ENCODE assay signal across 13 cellular contexts in the genomic region with DNA sequence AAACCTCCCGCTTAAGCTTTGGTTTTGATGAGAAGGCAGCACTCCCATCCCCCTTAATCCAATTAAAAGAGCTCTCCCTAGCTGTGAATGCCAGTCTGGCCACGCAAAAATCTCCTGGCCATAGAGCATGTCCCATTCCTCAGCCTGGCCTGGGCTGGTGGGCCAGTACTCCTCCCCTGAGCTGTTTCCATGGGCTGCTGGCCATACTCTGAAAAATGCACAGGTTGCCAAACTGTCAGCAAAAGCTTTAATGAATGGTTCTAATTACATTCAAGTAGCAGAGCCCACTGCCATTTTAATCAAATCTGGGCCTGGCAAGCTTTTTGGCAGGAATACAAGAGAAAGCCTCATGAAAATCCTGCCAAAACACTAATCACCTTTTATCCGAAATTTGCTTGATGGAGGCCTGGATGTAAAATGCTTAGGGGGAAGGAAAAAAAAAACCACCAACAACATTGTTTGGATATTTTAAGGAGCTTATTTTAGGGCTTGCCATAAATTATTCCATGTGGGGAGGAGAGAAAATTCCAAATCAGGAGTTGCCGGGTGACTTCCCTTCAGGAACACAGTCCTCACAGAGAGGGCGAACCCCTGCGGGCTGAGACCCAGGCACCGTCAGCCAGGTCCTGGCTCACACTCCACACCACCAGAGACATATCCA.
DNase-seq lines count a peak whose midpoint lies in the region; ATAC-seq and TF ChIP-seq lines count a peak whose summit lies in the region.
"Had no signal": no experiment of that assay in that cellular context is flagged by ENCODE, and none has a peak within 500 bp of the region (broad histone marks: within the 10 kb centered on the region; RNA-seq: fewer than 3 reads in every experiment).

No MANE protein-coding gene starts in this region.

- H3K4me3 ChIP-seq in AG10803 (ENCODE audit: low read length) (no peak overlapping the region), neuronal stem cell (ENCODE audit: low read length in 2 of 2) (no peak overlapping the region)
- H3K4me3 ChIP-seq: SJCRH30, thyroid gland had no signal

- H3K23ac ChIP-seq in neuronal stem cell (ENCODE audit: low read depth, low read length, poor library complexity) = no peak overlapping the region

- no peak for TF ChIP-seq CTCF in AG10803 (conservative IDR thresholded peaks at IDR 0.05; ENCODE audit: low read length)

- no CpG with 5 or more reads among the region's 7 CpGs for WGBS in neuronal stem cell (ENCODE audit: extremely low coverage in 2 of 2, insufficient read length in 2 of 2, insufficient replicate concordance in 1 of 2), 2 donors

- no peak overlapping the region for H2BK5ac ChIP-seq in neuronal stem cell (ENCODE audit: low read length)

- H2AK5ac ChIP-seq in neuronal stem cell (ENCODE audit: low read depth, low read length) = no peak overlapping the region

- no peak overlapping the region for H3K14ac ChIP-seq in neuronal stem cell (ENCODE audit: low read length)

- no peak overlapping the region for H3K9ac ChIP-seq in neuronal stem cell (ENCODE audit: low read depth, low read length, poor library complexity)

- H2BK12ac ChIP-seq in neuronal stem cell (ENCODE audit: low read length) = no peak overlapping the region

- no peak overlapping the region for H3K27ac ChIP-seq in neuronal stem cell (replicated peaks; ENCODE audit: low read length)
- H3K27ac ChIP-seq: SJCRH30, thyroid gland had no signal

- H3K4me2 ChIP-seq in neuronal stem cell (ENCODE audit: insufficient read depth, low read length, poor library complexity, severe bottlenecking) = no peak overlapping the region

- no peaks in the 10 kb centered on the region for H3K27me3 ChIP-seq in neuronal stem cell (ENCODE audit: control insufficient read depth in 3 of 3, insufficient read depth in 3 of 3, low read depth in 1 of 3, low read length in 3 of 3)
- H3K27me3 ChIP-seq: SJCRH30, thyroid gland had no signal

- H2AFZ ChIP-seq in neuronal stem cell (ENCODE audit: low read length) = no peak overlapping the region

- H3K4ac ChIP-seq in neuronal stem cell (ENCODE audit: low read length) = no peak overlapping the region

- H4K8ac ChIP-seq in neuronal stem cell (ENCODE audit: low read depth, low read length) = no peak overlapping the region

- H2BK120ac ChIP-seq in neuronal stem cell (ENCODE audit: low read depth, low read length) = no peak overlapping the region

- H2BK15ac ChIP-seq in neuronal stem cell (ENCODE audit: low read length) = no peak overlapping the region

- peaks cover 0 to 6% of the 10 kb centered on the region in 2 donors for H3K4me1 ChIP-seq in neuronal stem cell (ENCODE audit: control insufficient read depth in 2 of 2, insufficient read depth in 1 of 2, low read depth in 1 of 2, low read length in 2 of 2)
- H3K4me1 ChIP-seq: SJCRH30, thyroid gland had no signal

- no peaks in the 10 kb centered on the region for H3K79me1 ChIP-seq in neuronal stem cell (ENCODE audit: low read depth, low read length)

- DNase-seq in AG10803 (ENCODE audit: low read depth) (peak; percentile 86), NCI-H2081 treated with DMSO at 0.1 percent for 48 hours (lab: John Stamatoyannopoulos, UW) (peak; percentile 86), cerebellar cortex (ENCODE audit: low spot score) (peak; percentile 88), neuronal stem cell (ENCODE audit: low spot score) (no peak)
- no peak for DNase-seq in stimulated activated CD4-positive, alpha-beta T cell treated with anti-CD3 and anti-CD28 coated beads, Interleukin-4, amount 100 ng/mL, for 4 hours
- DNase-seq: Kasumi-1, NCI-H510A, SJCRH30, thyroid gland had no signal

- H3K36me3 ChIP-seq in neuronal stem cell (replicated peaks in 1 of 2; ENCODE audit: control insufficient read depth in 2 of 2, insufficient read depth in 2 of 2, low read length in 2 of 2) = no peaks in the 10 kb centered on the region
- H3K36me3 ChIP-seq: SJCRH30, thyroid gland had no signal

- no peak overlapping the region for H4K91ac ChIP-seq in neuronal stem cell (ENCODE audit: low read depth, low read length, poor library complexity)

- ATAC-seq in HG02588 (IDR thresholded peaks at IDR 0.05; ENCODE audit: unreplicated experiment) = no peak
- ATAC-seq in GM21515 (IDR thresholded peaks at IDR 0.05; ENCODE audit: unreplicated experiment) = no peak
- no peak for ATAC-seq in GM19328 (IDR thresholded peaks at IDR 0.05; ENCODE audit: unreplicated experiment)
- ATAC-seq: WTC11 had no signal

- H3K9me3 ChIP-seq in neuronal stem cell (replicated peaks in 1 of 2; ENCODE audit: control insufficient read depth in 2 of 2, insufficient read depth in 1 of 2, low read depth in 1 of 2, low read length in 2 of 2) = no peaks in the 10 kb centered on the region
- H3K9me3 ChIP-seq: SJCRH30, thyroid gland had no signal

- peak overlapping the region; percentile 36 for H3K18ac ChIP-seq in neuronal stem cell (ENCODE audit: low read length)

Comparison
In these comparisons a context has a peak if more than half of its experiments do, and no peak if none do; other contexts are left out.
1. DNase-seq: peak in AG10803 (single experiment), NCI-H2081 treated with DMSO at 0.1 percent for 48 hours (single experiment) and cerebellar cortex (single experiment); none in neuronal stem cell (single experiment) and stimulated activated CD4-positive, alpha-beta T cell treated with anti-CD3 and anti-CD28 coated beads, Interleukin-4, amount 100 ng/mL, for 4 hours (0 of 2).